Comparison of ENCODE assay signal across 1 cellular context in the genomic region with DNA sequence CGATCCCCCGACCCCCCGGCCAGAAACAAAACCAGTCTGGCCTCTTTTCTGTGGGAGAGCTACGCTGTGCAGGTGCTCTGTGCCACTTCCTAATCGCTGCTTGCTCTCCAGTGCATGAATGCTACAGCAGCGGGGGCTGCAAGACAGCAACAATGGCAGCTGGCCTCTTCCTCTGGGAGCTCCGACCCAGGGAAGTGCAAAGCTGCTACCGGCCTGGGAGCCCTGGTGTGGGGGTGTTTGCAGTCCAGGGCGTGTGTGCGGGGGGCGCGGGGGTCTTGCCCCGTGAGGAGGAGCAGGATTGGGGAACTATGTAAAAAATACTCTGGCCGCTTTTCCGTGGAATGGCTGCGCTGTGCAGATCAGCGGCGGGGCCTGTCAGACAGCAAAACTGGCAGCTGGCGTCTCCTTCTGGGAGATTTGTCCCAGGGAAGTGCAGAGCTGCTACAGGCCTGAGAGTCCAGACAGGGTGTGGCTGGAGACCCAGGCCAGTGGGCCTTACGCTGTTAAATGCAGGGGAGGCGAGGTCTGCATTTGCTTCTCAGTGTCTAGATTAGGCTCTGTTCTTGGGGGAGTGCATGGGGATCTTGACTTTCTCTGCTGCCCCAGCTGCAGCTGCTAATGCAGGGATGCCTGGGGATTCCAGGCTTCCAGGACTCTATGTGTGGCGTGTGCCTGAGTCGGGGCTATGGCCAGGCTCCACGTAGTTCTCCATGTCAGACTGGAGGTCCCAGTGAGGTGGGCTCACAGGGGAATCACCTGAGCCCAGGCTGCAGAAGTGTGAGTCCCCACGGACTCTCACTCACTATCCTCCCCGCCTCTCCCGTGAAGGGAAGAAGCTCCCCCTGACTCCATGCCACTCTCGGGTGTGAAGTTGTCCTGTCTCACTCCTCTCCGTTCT.
TF ChIP-seq lines count a peak whose summit lies in the region.

No MANE protein-coding gene starts in this region.

TF ChIP-seq in H1, 55 proteins besides CTCF, POLR2A, EP300 and RAD21:
- TF ChIP-seq YY1 (IDR thresholded peaks at IDR 0.05; ENCODE audit: low read depth, low read length), result 0 out of 2 replicates have a peak, but pooled peaks have one; percentile 11
- TF ChIP-seq TAF1 (IDR thresholded peaks at IDR 0.05; ENCODE audit: low read depth, low read length), result peak; percentile 20; the same call in 1 of the 2 replicates
- TF ChIP-seq HDAC6 (IDR thresholded peaks at IDR 0.05; ENCODE audit: low read depth, low read length), result no peak
- TF ChIP-seq RBBP5 (IDR thresholded peaks at IDR 0.05; ENCODE audit: borderline replicate concordance, low read depth, low read length), result 0 out of 2 replicates have a peak, but pooled peaks have one; percentile 66
- TF ChIP-seq CHD2 (IDR thresholded peaks at IDR 0.05; ENCODE audit: low read length), result no peak
